ENCODE assay signal across 8 cellular contexts in the genomic region with DNA sequence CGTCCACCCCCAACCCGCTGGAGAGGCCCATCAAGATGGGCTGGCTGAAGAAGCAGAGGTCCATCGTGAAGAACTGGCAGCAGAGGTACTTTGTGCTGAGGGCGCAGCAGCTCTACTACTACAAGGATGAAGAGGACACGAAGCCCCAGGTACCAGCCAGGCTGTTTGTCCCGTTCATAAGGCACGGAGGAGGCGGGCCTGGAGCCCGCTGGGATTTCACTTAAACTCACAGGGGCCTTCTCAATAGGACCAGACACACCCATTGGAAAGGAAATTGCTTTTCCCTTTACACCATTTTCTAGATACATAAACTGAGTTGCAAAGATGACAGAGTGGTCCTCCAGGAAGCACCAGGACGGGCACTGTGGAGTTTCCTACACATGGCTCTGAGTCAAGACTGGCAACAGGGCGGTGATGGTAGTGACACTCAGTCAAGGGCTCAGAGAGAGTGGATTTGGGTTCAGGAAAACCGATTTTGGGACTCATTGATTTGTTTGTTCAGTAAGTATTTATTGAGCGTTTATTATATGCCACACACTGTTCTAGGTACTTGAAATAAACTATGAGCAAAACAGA. TPM values are rescaled to one million over a fixed set of nuclear protein-coding genes. Genes with fewer than 3 reads are reported as not detected.
DNase-seq lines count a peak whose midpoint lies in the region; ATAC-seq and TF ChIP-seq lines count a peak whose summit lies in the region.
"Had no signal": no experiment of that assay in that cellular context is flagged by ENCODE, and none has a peak within 500 bp of the region (broad histone marks: within the 10 kb centered on the region; RNA-seq: fewer than 3 reads in every experiment).

No MANE protein-coding gene starts in this region.

- no peaks in the 10 kb centered on the region for H3K9me3 ChIP-seq in stomach
- no peaks in the 10 kb centered on the region for H3K9me3 ChIP-seq in smooth muscle cell (replicated peaks; ENCODE audit: low read depth)

- peak; percentile 14 for ATAC-seq in activated CD8-positive, alpha-beta T cell treated with anti-CD3 and anti-CD28 coated beads, Interleukin-2, amount 10 ng/mL, durations not matched to agents 7 days and 5 days
- ATAC-seq in left cardiac atrium (peak; percentile 8 to 10), GM18517 (IDR thresholded peaks at IDR 0.05; ENCODE audit: unreplicated experiment) (no peak)

- H3K4me3 ChIP-seq in stomach (peak overlapping the region; percentile 26 to 40 (median 36)), smooth muscle cell (no peak overlapping the region)

- H3K4me1 ChIP-seq in stomach (peaks cover 13 to 56% (median 21%) of the 10 kb centered on the region in 4 donors), smooth muscle cell (ENCODE audit: low read depth) (no peaks in the 10 kb centered on the region)

- H3K36me3 ChIP-seq in stomach (no peaks in the 10 kb centered on the region), smooth muscle cell (ENCODE audit: low read depth) (no peaks in the 10 kb centered on the region)

- no peaks in the 10 kb centered on the region for H3K9me3 Mint-ChIP-seq in activated CD8-positive, alpha-beta T cell treated with anti-CD3 and anti-CD28 coated beads, Interleukin-2, amount 10 ng/mL, durations not matched to agents 7 days and 5 days (ENCODE audit: insufficient read depth)

- peaks cover 82% of the 10 kb centered on the region for H3K4me1 Mint-ChIP-seq in activated CD8-positive, alpha-beta T cell treated with anti-CD3 and anti-CD28 coated beads, Interleukin-2, amount 10 ng/mL, durations not matched to agents 7 days and 5 days (ENCODE audit: low read depth)

- no peak overlapping the region for H3K4me2 ChIP-seq in smooth muscle cell

- no peaks in the 10 kb centered on the region for H4K20me1 ChIP-seq in smooth muscle cell (ENCODE audit: low read depth)

- peaks cover 66% of the 10 kb centered on the region for H3K36me3 Mint-ChIP-seq in activated CD8-positive, alpha-beta T cell treated with anti-CD3 and anti-CD28 coated beads, Interleukin-2, amount 10 ng/mL, durations not matched to agents 7 days and 5 days (ENCODE audit: low read depth)

- H3K27me3 ChIP-seq in stomach (no peaks in the 10 kb centered on the region), smooth muscle cell (ENCODE audit: low read depth) (no peaks in the 10 kb centered on the region)

- H3K9ac ChIP-seq in smooth muscle cell (ENCODE audit: low read depth) = no peak overlapping the region

- no peak for TF ChIP-seq CTCF in stomach (IDR thresholded peaks at IDR 0.05)
- no peak for TF ChIP-seq CTCF in smooth muscle cell (IDR thresholded peaks at IDR 0.05; ENCODE audit: borderline replicate concordance, insufficient read depth, poor library complexity, severe bottlenecking)

- no peaks in the 10 kb centered on the region for H3K27me3 Mint-ChIP-seq in activated CD8-positive, alpha-beta T cell treated with anti-CD3 and anti-CD28 coated beads, Interleukin-2, amount 10 ng/mL, durations not matched to agents 7 days and 5 days (ENCODE audit: low read depth)

- H3F3A ChIP-seq in smooth muscle cell (ENCODE audit: low read depth) = no peaks in the 10 kb centered on the region

- intact Hi-C loops in left cardiac atrium (cut with DNase I) = no loop called here
- intact Hi-C loops in stomach (cut with DNase I; ENCODE audit: low total_unique reads) = no loop called here

- POLR2A ChIA-PET in HEK293T (lab: Yijun Ruan, JAX) = no interaction called here
- POLR2A ChIA-PET in activated CD8-positive, alpha-beta T cell treated with anti-CD3 and anti-CD28 coated beads, Interleukin-2, amount 10 ng/mL, durations not matched to agents 7 days and 5 days (lab: Charles Lee) = interaction anchor here (2.3 to 2.4 kb wide), 3 partner anchors 9 to 58 kb away, joined by 5 to 12 read pairs (median 10); no protein-coding TSS in a partner anchor

- WGBS in stomach, 5 donors = 67 to 80% (median 75%) methylated on average over 12 to 13 of the region's 13 CpGs
- 93% methylated on average over 13 of the region's 13 CpGs for WGBS in smooth muscle cell (ENCODE audit: low lambda C conversion rate)

- H3K27ac ChIP-seq in stomach = peak overlapping the region; percentile 34 to 88 (median 73)
- H3K27ac ChIP-seq in smooth muscle cell (ENCODE audit: low read depth) = no peak overlapping the region

- no peak for TF ChIP-seq POLR2A in stomach (IDR thresholded peaks at IDR 0.05)

- no peak for TF ChIP-seq EP300 in stomach (IDR thresholded peaks at IDR 0.05)

- CTCF ChIA-PET in HEK293T (lab: Yijun Ruan, JAX) = no interaction called here
- CTCF ChIA-PET in activated CD8-positive, alpha-beta T cell treated with anti-CD3 and anti-CD28 coated beads, Interleukin-2, amount 10 ng/mL, durations not matched to agents 7 days and 5 days (lab: Charles Lee) = interaction anchor here (1.1 to 16.9 kb wide), 18 partner anchors 9 to 312 kb away, joined by 3 to 448 read pairs (median 7); no protein-coding TSS in a partner anchor

- peak overlapping the region; percentile 97 for H3K27ac Mint-ChIP-seq in activated CD8-positive, alpha-beta T cell treated with anti-CD3 and anti-CD28 coated beads, Interleukin-2, amount 10 ng/mL, durations not matched to agents 7 days and 5 days

- no peak overlapping the region for H2AFZ ChIP-seq in smooth muscle cell (ENCODE audit: low read depth)

- H3K79me2 ChIP-seq in smooth muscle cell (ENCODE audit: low read depth) = no peaks in the 10 kb centered on the region

- DNase-seq in HEK293T (ENCODE audit: extremely low spot score) (peak; percentile 2), left cardiac atrium (no peak), stomach (no peak), smooth muscle cell (lab: John Stamatoyannopoulos, UW; ENCODE audit: unreplicated experiment) (no peak), globus pallidus (ENCODE audit: low spot score) (no peak)
- DNase-seq in activated CD8-positive, alpha-beta T cell treated with anti-CD3 and anti-CD28 coated beads, Interleukin-2, amount 10 ng/mL, durations not matched to agents 7 days and 5 days = no peak
- DNase-seq: NCI-H1694 had no signal

- H3K4me3 Mint-ChIP-seq in activated CD8-positive, alpha-beta T cell treated with anti-CD3 and anti-CD28 coated beads, Interleukin-2, amount 10 ng/mL, durations not matched to agents 7 days and 5 days = peak overlapping the region; percentile 81

TF ChIP-seq in HEK293T, 16 proteins besides CTCF, POLR2A, EP300 and RAD21:
- TF ChIP-seq FOXA1 (IDR thresholded peaks at IDR 0.05) = no peak
- no peak for TF ChIP-seq LEF1 (IDR thresholded peaks at IDR 0.05; ENCODE audit: borderline replicate concordance)
- TF ChIP-seq NFRKB (IDR thresholded peaks at IDR 0.05) = no peak
- TF ChIP-seq ARNT (IDR thresholded peaks at IDR 0.05) = no peak
- TF ChIP-seq L3MBTL2 (conservative IDR thresholded peaks at IDR 0.05) = no peak
TF ChIP-seq in HEK293T: peak in this region for 0.

RNA-seq across cellular contexts. Expression of gene ARHGAP25, which starts 40.7 kb away (rescaled TPM):
- 10 to 100 TPM; 68.2 to 68.7 TPM for total RNA-seq in activated CD8-positive, alpha-beta T cell treated with anti-CD3 and anti-CD28 coated beads, Interleukin-2, amount 10 ng/mL, durations not matched to agents 7 days and 5 days
- total RNA-seq in left cardiac atrium = 10 to 100 TPM in 1 of 2 donors, 1 to 10 TPM in 1; 6.8 to 11.0 TPM
- total RNA-seq in stomach = 10 to 100 TPM in 2 of 5 donors, 1 to 10 TPM in 1, under 1 TPM in 1, not detected in 1; 0.29 to 17.1 (median 8.7) TPM
- polyA plus RNA-seq in stomach = 1 to 10 TPM; 3.6 to 6.3 (median 4.0) TPM
- total RNA-seq in smooth muscle cell = 1.2 and 2.0 TPM in 2 replicates
- polyA plus RNA-seq in smooth muscle cell = 1.5 and 2.7 TPM in 2 replicates
